ENCODE assay signal across 1 cellular context in the genomic region with DNA sequence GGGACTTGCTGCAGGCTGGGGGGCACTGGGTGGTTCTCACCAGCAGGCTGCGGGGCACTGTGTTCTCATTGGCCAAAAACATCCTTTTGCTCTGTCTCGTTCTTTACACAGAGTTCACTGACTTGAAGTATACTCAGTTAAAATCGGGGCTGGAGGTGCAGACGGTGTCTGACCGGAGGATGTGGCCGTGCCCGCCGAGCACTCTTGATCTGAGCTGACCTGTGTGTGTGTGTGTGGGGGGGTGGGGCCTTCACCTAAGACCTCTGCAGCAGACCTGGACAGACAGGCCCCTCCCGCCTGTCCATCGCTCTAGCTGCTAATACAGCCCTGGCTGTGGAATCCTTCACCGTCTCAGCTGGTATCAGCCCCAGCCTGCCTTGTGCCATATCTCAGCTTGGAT.
TF ChIP-seq lines count a peak whose summit lies in the region.

No MANE protein-coding gene starts in this region.

TF ChIP-seq in SK-N-SH treated with all-trans-retinoic acid at 6 μM for 48 hours, 23 proteins besides CTCF, POLR2A, EP300 and RAD21 (continued from another document):
- TF ChIP-seq, protein P1, sequence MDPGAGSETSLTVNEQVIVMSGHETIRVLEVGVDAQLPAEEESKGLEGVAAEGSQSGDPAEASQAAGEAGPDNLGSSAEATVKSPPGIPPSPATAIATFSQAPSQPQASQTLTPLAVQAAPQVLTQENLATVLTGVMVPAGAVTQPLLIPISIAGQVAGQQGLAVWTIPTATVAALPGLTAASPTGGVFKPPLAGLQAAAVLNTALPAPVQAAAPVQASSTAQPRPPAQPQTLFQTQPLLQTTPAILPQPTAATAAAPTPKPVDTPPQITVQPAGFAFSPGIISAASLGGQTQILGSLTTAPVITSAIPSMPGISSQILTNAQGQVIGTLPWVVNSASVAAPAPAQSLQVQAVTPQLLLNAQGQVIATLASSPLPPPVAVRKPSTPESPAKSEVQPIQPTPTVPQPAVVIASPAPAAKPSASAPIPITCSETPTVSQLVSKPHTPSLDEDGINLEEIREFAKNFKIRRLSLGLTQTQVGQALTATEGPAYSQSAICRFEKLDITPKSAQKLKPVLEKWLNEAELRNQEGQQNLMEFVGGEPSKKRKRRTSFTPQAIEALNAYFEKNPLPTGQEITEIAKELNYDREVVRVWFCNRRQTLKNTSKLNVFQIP (CRISPR knock-in tag; IDR thresholded peaks at IDR 0.05; ENCODE audit: borderline replicate concordance, low read depth): no peak
- TF ChIP-seq SNAI2 (CRISPR knock-in tag; IDR thresholded peaks at IDR 0.05): no peak
- TF ChIP-seq ZFP30 (CRISPR knock-in tag; IDR thresholded peaks at IDR 0.05): no peak
- no peak for TF ChIP-seq RARB (CRISPR knock-in tag; IDR thresholded peaks at IDR 0.05)
